Comparison of ENCODE assay signal across 26 cellular contexts in the genomic region with DNA sequence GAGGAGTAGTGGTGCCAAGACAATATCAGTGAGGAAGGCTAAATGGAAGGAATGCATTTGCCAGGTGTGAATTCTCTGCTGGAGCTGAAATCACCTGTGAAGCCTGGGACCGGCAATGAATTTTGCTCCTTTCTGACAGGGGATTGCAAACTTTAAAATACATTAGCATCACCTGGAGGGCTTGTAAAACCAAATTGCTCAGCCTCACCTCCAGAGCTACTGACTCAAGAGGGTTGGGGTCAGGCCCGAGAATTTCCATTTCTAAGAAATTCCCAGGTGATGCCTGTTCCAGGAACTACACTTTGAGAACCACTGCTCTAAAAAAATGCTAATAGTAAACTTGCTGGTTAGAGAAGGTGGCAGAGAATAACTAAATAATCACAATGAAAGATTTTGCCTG.
"Had no signal": no experiment of that assay in that cellular context is flagged by ENCODE, and none has a peak within 500 bp of the region (broad histone marks: within the 10 kb centered on the region; RNA-seq: fewer than 3 reads in every experiment).

No MANE protein-coding gene starts in this region.

- H3K4me3 ChIP-seq: SK-N-MC had no signal

- H3K36me3 ChIP-seq: brain microvascular endothelial cell, SJCRH30, WERI-Rb-1 had no signal

- ATAC-seq: activated CD4-positive, alpha-beta T cell treated with anti-CD3 and anti-CD28 coated beads for 36 hours; activated naive CD8-positive, alpha-beta T cell treated with anti-CD3 and anti-CD28 coated beads, Interleukin-2, amount 50 U/mL, for 24 hours; activated T-cell treated with anti-CD3 and anti-CD28 coated beads, Interleukin-2, amount 50 U/mL, for 4 hours; Panc1 had no signal

- H3K27me3 Mint-ChIP-seq: activated CD4-positive, alpha-beta T cell treated with anti-CD3 and anti-CD28 coated beads, Interleukin-2, amount 10 ng/mL, durations not matched to agents 7 days and 5 days; activated naive CD8-positive, alpha-beta T cell had no signal

- H3K36me3 Mint-ChIP-seq: activated naive CD4-positive, alpha-beta T cell treated with anti-CD3 and anti-CD28 coated beads, Interleukin-2, amount 10 ng/mL, durations not matched to agents 7 days and 5 days; activated naive CD8-positive, alpha-beta T cell had no signal

- H3K4me3 Mint-ChIP-seq: activated CD4-positive, alpha-beta T cell treated with anti-CD3 and anti-CD28 coated beads for 36 hours; activated CD4-positive, alpha-beta T cell treated with anti-CD3 and anti-CD28 coated beads, Interleukin-2, amount 10 ng/mL, durations not matched to agents 7 days and 5 days; activated naive CD4-positive, alpha-beta T cell treated with anti-CD3 and anti-CD28 coated beads, Interleukin-2, amount 10 ng/mL, durations not matched to agents 7 days and 5 days; activated naive CD8-positive, alpha-beta T cell; activated naive CD8-positive, alpha-beta T cell treated with anti-CD3 and anti-CD28 coated beads, Interleukin-2, amount 50 U/mL, for 24 hours; activated T-cell treated with anti-CD3 and anti-CD28 coated beads, Interleukin-2, amount 50 U/mL, for 4 hours; activated T-helper 1 cell treated with anti-CD3 and anti-CD28 coated beads, Interleukin-12 subunit alpha, Interleukin-12 subunit beta, Interleukin-2, Interleukin-4 antibody, amounts not matched to agents 30 ng/mL and 10 ng/mL and 1 ng/mL, durations not matched to agents 14 hours and 24 hours and 36 hours had no signal

- H3K9ac ChIP-seq: KMS-11 had no signal

- H3K4me1 Mint-ChIP-seq: activated naive CD4-positive, alpha-beta T cell treated with anti-CD3 and anti-CD28 coated beads, Interleukin-2, amount 10 ng/mL, durations not matched to agents 7 days and 5 days had no signal

- H3K27ac Mint-ChIP-seq: activated CD4-positive, alpha-beta T cell treated with anti-CD3 and anti-CD28 coated beads for 36 hours; activated CD4-positive, alpha-beta T cell treated with anti-CD3 and anti-CD28 coated beads, Interleukin-2, amount 10 ng/mL, durations not matched to agents 7 days and 5 days; activated naive CD4-positive, alpha-beta T cell treated with anti-CD3 and anti-CD28 coated beads, Interleukin-2, amount 10 ng/mL, durations not matched to agents 7 days and 5 days; activated naive CD8-positive, alpha-beta T cell; activated naive CD8-positive, alpha-beta T cell treated with anti-CD3 and anti-CD28 coated beads, Interleukin-2, amount 50 U/mL, for 24 hours; activated T-helper 1 cell treated with anti-CD3 and anti-CD28 coated beads, Interleukin-12 subunit alpha, Interleukin-12 subunit beta, Interleukin-2, Interleukin-4 antibody, amounts not matched to agents 30 ng/mL and 10 ng/mL and 1 ng/mL, durations not matched to agents 14 hours and 24 hours and 36 hours had no signal

- H3K27me3 ChIP-seq: brain microvascular endothelial cell, SJCRH30 had no signal

- H3K9me3 Mint-ChIP-seq: activated naive CD4-positive, alpha-beta T cell treated with anti-CD3 and anti-CD28 coated beads, Interleukin-2, amount 10 ng/mL, durations not matched to agents 7 days and 5 days; activated T-cell treated with anti-CD3 and anti-CD28 coated beads, Interleukin-2, amount 50 U/mL, for 4 hours had no signal

- H3K4me2 ChIP-seq: KMS-11 had no signal

- H3K27ac ChIP-seq: brain microvascular endothelial cell, KMS-11, SJCRH30, SK-N-MC, WERI-Rb-1 had no signal

- DNase-seq: activated CD4-positive, alpha-beta T cell treated with anti-CD3 and anti-CD28 coated beads for 36 hours; activated CD4-positive, alpha-beta T cell treated with anti-CD3 and anti-CD28 coated beads, Interleukin-2, amount 10 ng/mL, durations not matched to agents 7 days and 5 days; activated CD4-positive, alpha-beta T cell treated with anti-CD3 and anti-CD28 coated beads, Interleukin-2, amount 50 U/mL, for 48 hours; activated CD8-positive, alpha-beta memory T cell treated with anti-CD3 and anti-CD28 coated beads, Interleukin-2, amount 50 U/mL, for 4 hours; activated gamma-delta T cell treated with Interleukin-2 at 50 U/mL for 16 hours; activated naive CD4-positive, alpha-beta T cell treated with anti-CD3 and anti-CD28 coated beads, Interleukin-2, amount 10 ng/mL, durations not matched to agents 7 days and 5 days; activated naive CD8-positive, alpha-beta T cell treated with anti-CD3 and anti-CD28 coated beads, Interleukin-2, amount 50 U/mL, for 24 hours; activated T-cell treated with anti-CD3 and anti-CD28 coated beads for 4 hours; activated T-cell treated with anti-CD3 and anti-CD28 coated beads, Interleukin-2, amount 50 U/mL, for 4 hours; brain microvascular endothelial cell; central memory CD4-positive, alpha-beta T cell; MM.1S; MV-4-11; NCI-H1092; NCI-H1436 treated with DMSO at 0.1 percent for 48 hours; NCI-H1694 treated with DMSO at 0.1 percent for 48 hours; NCI-H2227 treated with DMSO at 0.1 percent for 48 hours; NCI-H774; SHP77; WERI-Rb-1 had no signal
